Comparison of ENCODE assay signal across 8 cellular contexts in the genomic region with DNA sequence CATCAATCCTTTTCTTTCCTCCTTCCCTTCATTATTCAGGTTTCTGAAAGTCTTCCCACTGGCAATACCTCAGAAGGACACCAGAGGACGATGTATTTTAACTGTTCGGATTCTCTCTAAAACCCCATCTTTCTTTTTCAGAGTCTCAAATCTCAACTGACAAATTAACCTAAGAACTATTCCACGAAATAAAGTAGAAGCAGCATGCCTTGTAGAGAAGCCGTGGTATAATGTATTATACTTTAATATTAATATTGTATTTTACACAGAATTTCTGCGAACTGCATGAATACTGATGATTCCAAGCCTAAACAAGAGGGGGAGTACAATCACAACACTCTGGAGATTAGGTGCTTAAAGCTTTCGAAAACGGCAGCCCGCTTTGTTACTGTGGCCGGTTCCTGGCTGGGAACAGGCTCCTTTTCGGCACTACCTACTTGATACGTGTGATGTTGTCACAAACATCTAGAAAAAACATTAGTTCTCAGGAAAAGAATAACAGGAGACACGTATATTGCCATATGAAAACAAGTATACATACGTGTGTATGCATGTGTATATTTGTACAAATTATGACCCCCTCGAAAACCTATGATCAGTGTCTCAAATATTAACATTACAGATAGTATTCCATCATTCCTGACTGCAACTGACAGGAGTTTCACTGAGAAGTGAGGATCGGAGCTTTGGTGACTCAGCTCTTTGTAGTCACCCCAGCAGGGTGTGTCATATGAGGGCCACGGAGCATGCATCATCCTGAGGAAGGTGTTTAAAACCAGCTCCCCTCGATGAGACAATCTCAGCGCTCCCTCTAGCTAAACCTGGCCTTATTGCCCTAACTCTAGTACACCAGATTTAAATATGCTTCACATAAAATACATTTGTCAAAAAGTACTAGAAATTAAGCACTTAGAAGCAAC.
A peak's percentile ranks its signal among the peaks of the same experiment; 100 is the strongest.
DNase-seq lines count a peak whose midpoint lies in the region; ATAC-seq, FAIRE-seq and TF ChIP-seq lines count a peak whose summit lies in the region.

No MANE protein-coding gene starts in this region.

- BruUV-seq in PC-9 (replicated peaks; lab: Mats Ljungman, UMichigan): TSS peak; percentile 89

- DNase-seq in D341Med (ENCODE audit: low spot score) (peak; percentile 40), HT1080 (ENCODE audit: low read depth) (peak; percentile 93), PC-9 (peak; percentile 68 to 88), bronchial epithelial cell (ENCODE audit: low read depth) (peak; percentile 95), NCI-H510A treated with DMSO at 0.1 percent for 48 hours (lab: John Stamatoyannopoulos, UW) (no peak)
- peak; percentile 31 for DNase-seq in stimulated activated CD4-positive, alpha-beta T cell treated with anti-CD3 and anti-CD28 coated beads, Interleukin-1b, Interleukin-23, amount 100 ng/mL, for 48 hours

- no peaks in the 10 kb centered on the region for H3K9me3 ChIP-seq in PC-9 (ENCODE audit: insufficient read depth, low read depth)

- peak; percentile 78 for ATAC-seq in GM19351 (IDR thresholded peaks at IDR 0.05; ENCODE audit: unreplicated experiment)

- TF ChIP-seq CTCF in PC-9 (conservative IDR thresholded peaks at IDR 0.05): peak; percentile 99
- peak; percentile 79 for TF ChIP-seq CTCF in bronchial epithelial cell (IDR thresholded peaks at IDR 0.05; ENCODE audit: insufficient read depth, low read length, severe bottlenecking)

- H2AFZ ChIP-seq in PC-9: peak overlapping the region; percentile 83

- H3K9me2 ChIP-seq in PC-9 (ENCODE audit: insufficient read depth): peaks cover 3% of the 10 kb centered on the region; the same call in 1 of the 2 replicates

- H3K4me2 ChIP-seq in PC-9: peak overlapping the region; percentile 95

- peak overlapping the region; percentile 92 for H3K27ac ChIP-seq in PC-9

- no peaks in the 10 kb centered on the region for H3K79me2 ChIP-seq in PC-9 (ENCODE audit: low read depth)

- H3K27me3 ChIP-seq in PC-9 (ENCODE audit: insufficient read depth, low read depth) (no peaks in the 10 kb centered on the region), bronchial epithelial cell (ENCODE audit: control insufficient read depth, insufficient read depth, low read length) (no peaks in the 10 kb centered on the region)

- POLR2A ChIA-PET in PC-9 (lab: Charles Lee; ENCODE audit: unreplicated experiment): interaction anchor here (0.6 to 0.7 kb wide), 4 partner anchors 442 to 1268 kb away, joined by 3 to 8 read pairs (median 4); no protein-coding TSS in a partner anchor

- peak; percentile 97 for FAIRE-seq in bronchial epithelial cell (lab: Jason Lieb, UNC)
- peak; percentile 99 for FAIRE-seq in islet of Langerhans (lab: Jason Lieb, UNC)

- H4K20me1 ChIP-seq in PC-9 (ENCODE audit: insufficient read depth): no peaks in the 10 kb centered on the region

- H3K36me3 ChIP-seq in PC-9 (ENCODE audit: low read depth): no peaks in the 10 kb centered on the region
- H3K36me3 ChIP-seq in bronchial epithelial cell (ENCODE audit: control insufficient read depth, insufficient read depth, low read length): no peaks in the 10 kb centered on the region

- CTCF ChIA-PET in PC-9 (lab: Charles Lee): interaction anchor here (0.5 to 2.6 kb wide), 11 partner anchors 17 to 528 kb away, joined by 3 to 52 read pairs (median 4); no protein-coding TSS in a partner anchor

- H3F3A ChIP-seq in PC-9 (ENCODE audit: insufficient read depth, low read depth): peaks cover 6% of the 10 kb centered on the region

- intact Hi-C loops in PC-9 (cut with micrococcal nuclease; ENCODE audit: unreplicated experiment): loop anchor here (1.0 to 5.0 kb wide), 6 partner anchors 40 to 528 kb away; no protein-coding TSS in a partner anchor

- H3K4me3 ChIP-seq in PC-9 (peak overlapping the region; percentile 57), bronchial epithelial cell (ENCODE audit: low read depth, low read length) (peak overlapping the region; percentile 30)

- peaks cover 12% of the 10 kb centered on the region for H3K4me1 ChIP-seq in PC-9 (replicated peaks; ENCODE audit: insufficient read depth)
